In the genomic region with DNA sequence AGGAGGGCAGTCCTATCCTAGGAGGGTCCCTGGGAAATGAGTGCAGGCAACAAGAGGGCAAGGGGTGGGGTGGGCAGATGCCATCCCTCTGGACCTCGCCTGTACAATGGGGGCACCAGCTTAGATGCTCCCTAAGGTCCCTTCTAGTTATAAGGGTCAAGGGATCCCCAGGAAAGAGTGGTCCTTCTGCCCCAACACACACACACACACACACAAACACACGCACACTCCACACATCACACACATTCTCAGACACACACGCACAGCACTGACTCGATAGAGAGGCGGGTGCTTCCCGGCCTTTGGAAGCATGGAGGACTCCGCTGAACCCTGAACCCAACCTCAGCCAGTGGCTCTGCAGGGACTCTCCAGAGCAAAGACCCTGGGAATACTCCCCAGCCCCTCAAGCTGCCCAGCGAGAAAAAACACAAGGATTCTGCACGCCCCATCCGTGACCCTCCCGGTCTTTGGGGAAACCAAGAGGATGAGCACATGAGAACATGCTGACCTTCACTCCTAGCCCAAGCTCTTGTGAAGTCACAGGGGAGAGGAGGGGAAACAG, we compare ENCODE assay signal across 30 cellular contexts.
"Had no signal": no experiment of that assay in that cellular context is flagged by ENCODE, and none has a peak within 500 bp of the region (broad histone marks: within the 10 kb centered on the region; RNA-seq: fewer than 3 reads in every experiment).

No MANE protein-coding gene starts in this region.

- H3K9ac ChIP-seq: KMS-11 had no signal

- H3K4me3 Mint-ChIP-seq: activated CD4-positive, alpha-beta memory T cell treated with anti-CD3 and anti-CD28 coated beads, Interleukin-2, amount 10 ng/mL, durations not matched to agents 7 days and 5 days; activated naive CD4-positive, alpha-beta T cell treated with anti-CD3 and anti-CD28 coated beads for 36 hours; activated T-cell treated with anti-CD3 and anti-CD28 coated beads, Interleukin-2, amount 50 U/mL, for 4 hours; activated T-helper 1 cell treated with anti-CD3 and anti-CD28 coated beads, Interleukin-12 subunit alpha, Interleukin-12 subunit beta, Interleukin-2, Interleukin-4 antibody, amounts not matched to agents 30 ng/mL and 10 ng/mL and 1 ng/mL, durations not matched to agents 14 hours and 24 hours and 36 hours had no signal

- FAIRE-seq: astrocyte had no signal

- H3K27ac Mint-ChIP-seq: activated CD4-positive, alpha-beta memory T cell treated with anti-CD3 and anti-CD28 coated beads, Interleukin-2, amount 10 ng/mL, durations not matched to agents 7 days and 5 days; activated naive CD4-positive, alpha-beta T cell treated with anti-CD3 and anti-CD28 coated beads for 36 hours; activated T-helper 1 cell treated with anti-CD3 and anti-CD28 coated beads, Interleukin-12 subunit alpha, Interleukin-12 subunit beta, Interleukin-2, Interleukin-4 antibody, amounts not matched to agents 30 ng/mL and 10 ng/mL and 1 ng/mL, durations not matched to agents 14 hours and 24 hours and 36 hours had no signal

- ATAC-seq: activated naive CD4-positive, alpha-beta T cell treated with anti-CD3 and anti-CD28 coated beads, Interleukin-2, amount 50 U/mL, for 72 hours; activated T-cell treated with anti-CD3 and anti-CD28 coated beads, Interleukin-2, amount 50 U/mL, for 4 hours; body of pancreas; PC-3 had no signal

- H3K4me1 ChIP-seq: adrenal gland, body of pancreas, Peyer's patch had no signal

- H3K4me3 ChIP-seq: adrenal gland, body of pancreas, Peyer's patch, SK-N-MC had no signal

- H3K36me3 ChIP-seq: adrenal gland, Peyer's patch had no signal

- H3K36me3 Mint-ChIP-seq: activated naive CD4-positive, alpha-beta T cell treated with anti-CD3 and anti-CD28 coated beads, Interleukin-2, amount 50 U/mL, for 72 hours had no signal

- H3K4me2 ChIP-seq: KMS-11 had no signal

- DNase-seq: activated CD4-positive, alpha-beta memory T cell treated with anti-CD3 and anti-CD28 coated beads, Interleukin-2, amount 10 ng/mL, durations not matched to agents 7 days and 5 days; activated CD4-positive, alpha-beta T cell treated with anti-CD3 and anti-CD28 coated beads for 1 hour; activated CD4-positive, alpha-beta T cell treated with anti-CD3 and anti-CD28 coated beads for 48 hours; activated CD4-positive, CD25-positive, alpha-beta regulatory T cell; activated gamma-delta T cell treated with Interleukin-2 at 50 U/mL for 16 hours; activated naive CD4-positive, alpha-beta T cell treated with anti-CD3 and anti-CD28 coated beads for 36 hours; activated T-cell treated with anti-CD3 and anti-CD28 coated beads, Interleukin-2, amount 50 U/mL, for 4 hours; adrenal gland; body of pancreas; NCI-H1092 treated with DMSO at 0.1 percent for 48 hours; NCI-H1417; NCI-H146; NCI-H187; NCI-H2029 treated with DMSO at 0.1 percent for 48 hours; NCI-H2107; NCI-H2171; NCI-H510A; NCI-H526; NCI-H748 treated with DMSO at 0.1 percent for 48 hours; NK-92 treated with Interleukin-12 subunit alpha and Interleukin-12 subunit beta, amount 100 ng/mL, for 24 hours; PC-3; Peyer's patch; RPMI8226; T1000; WERI-Rb-1 had no signal

- H3K9me3 Mint-ChIP-seq: activated CD4-positive, alpha-beta memory T cell treated with anti-CD3 and anti-CD28 coated beads, Interleukin-2, amount 10 ng/mL, durations not matched to agents 7 days and 5 days; activated naive CD4-positive, alpha-beta T cell treated with anti-CD3 and anti-CD28 coated beads for 36 hours; activated naive CD4-positive, alpha-beta T cell treated with anti-CD3 and anti-CD28 coated beads, Interleukin-2, amount 50 U/mL, for 72 hours; activated T-cell treated with anti-CD3 and anti-CD28 coated beads, Interleukin-2, amount 50 U/mL, for 4 hours; activated T-helper 1 cell treated with anti-CD3 and anti-CD28 coated beads, Interleukin-12 subunit alpha, Interleukin-12 subunit beta, Interleukin-2, Interleukin-4 antibody, amounts not matched to agents 30 ng/mL and 10 ng/mL and 1 ng/mL, durations not matched to agents 14 hours and 24 hours and 36 hours had no signal

- H3K27ac ChIP-seq: adrenal gland, body of pancreas, KMS-11, Peyer's patch, SK-N-MC, WERI-Rb-1 had no signal

- H3K27me3 ChIP-seq: adrenal gland, body of pancreas, Peyer's patch had no signal

- H3K9me3 ChIP-seq: adrenal gland, body of pancreas, Peyer's patch had no signal
